15 cellular contexts compared by ENCODE assay signal in the genomic region with DNA sequence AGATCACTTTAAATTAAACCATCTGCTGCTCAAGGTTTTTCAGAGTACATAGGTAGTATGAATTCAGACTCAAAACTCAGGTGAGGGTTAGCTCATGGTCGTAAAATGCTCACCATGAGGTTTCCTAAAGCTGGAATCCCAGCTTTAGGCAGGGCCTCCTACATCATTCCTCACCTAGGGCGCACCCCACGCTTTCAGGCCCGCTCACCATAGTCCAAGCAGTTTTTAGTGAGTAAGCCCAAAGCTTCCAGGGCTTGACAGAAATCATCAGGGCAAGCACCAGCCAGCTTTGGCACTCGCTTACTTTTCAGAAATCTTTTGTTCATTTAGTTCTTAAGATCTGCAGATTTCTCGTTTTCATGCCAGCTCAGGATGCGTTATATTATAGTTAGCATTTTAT.
DNase-seq lines count a peak whose midpoint lies in the region; ATAC-seq and TF ChIP-seq lines count a peak whose summit lies in the region.
"Had no signal": no experiment of that assay in that cellular context is flagged by ENCODE, and none has a peak within 500 bp of the region (broad histone marks: within the 10 kb centered on the region; RNA-seq: fewer than 3 reads in every experiment).

No MANE protein-coding gene starts in this region.

- DNase-seq in esophagus squamous epithelium (lab: John Stamatoyannopoulos, UW), result no peak
- DNase-seq in nephron progenitor cell, result no peak
- no peak for DNase-seq in stimulated activated naive B cell treated with anti-CD40 and anti-IgM and Interleukin-4, amounts not matched to agents 10 μg/mL and 1 μg/mL and 100 μg/mL, for 72 hours
- DNase-seq in activated CD4-positive, alpha-beta T cell treated with anti-CD3 and anti-CD28 coated beads for 4 hours, result no peak
- no peak for DNase-seq in NCI-H187 treated with DMSO at 0.1 percent for 48 hours (lab: John Stamatoyannopoulos, UW)
- DNase-seq: C1 segment of cervical spinal cord; CD4-positive, alpha-beta T cell; DMS79; H7 had no signal

- 56 to 71% methylated on average over 7 of the region's 7 CpGs for WGBS in esophagus squamous epithelium, 2 donors

- peaks cover 0 to 26% (median 0%) of the 10 kb centered on the region in 3 donors for H3K36me3 ChIP-seq in esophagus squamous epithelium

- H3K36me3 Mint-ChIP-seq in nephron progenitor cell (ENCODE audit: low read depth), result peaks cover 28% of the 10 kb centered on the region
- peaks cover 15 to 17% of the 10 kb centered on the region in 2 donors for H3K36me3 Mint-ChIP-seq in stimulated activated naive B cell treated with anti-CD40 and anti-IgM and Interleukin-4, amounts not matched to agents 10 μg/mL and 1 μg/mL and 100 μg/mL, for 72 hours

- peak overlapping the region; percentile 59 for H3K27ac Mint-ChIP-seq in nephron progenitor cell
- H3K27ac Mint-ChIP-seq in stimulated activated naive B cell treated with anti-CD40 and anti-IgM and Interleukin-4, amounts not matched to agents 10 μg/mL and 1 μg/mL and 100 μg/mL, for 72 hours, result no peak overlapping the region
- H3K27ac Mint-ChIP-seq: B cell; CD4-positive, alpha-beta T cell; GM23338 had no signal

- TF ChIP-seq CTCF in VCaP (conservative IDR thresholded peaks at IDR 0.05) (no peak), esophagus squamous epithelium (IDR thresholded peaks at IDR 0.05) (no peak), nephron progenitor cell (IDR thresholded peaks at IDR 0.05) (no peak)

- peak overlapping the region; percentile 9; the same call in 1 of the 2 replicates for H3K27ac ChIP-seq in VCaP
- peak overlapping the region in 3 of 4 donors; percentile 17 to 63 (median 62) for H3K27ac ChIP-seq in esophagus squamous epithelium

- H3K4me3 ChIP-seq in esophagus squamous epithelium, result no peak overlapping the region
- H3K4me3 ChIP-seq: GM12878, GM23338 had no signal

- H3K27me3 Mint-ChIP-seq in nephron progenitor cell (ENCODE audit: low read depth, poor library complexity), result no peaks in the 10 kb centered on the region
- no peaks in the 10 kb centered on the region for H3K27me3 Mint-ChIP-seq in stimulated activated naive B cell treated with anti-CD40 and anti-IgM and Interleukin-4, amounts not matched to agents 10 μg/mL and 1 μg/mL and 100 μg/mL, for 72 hours
- H3K27me3 Mint-ChIP-seq: B cell; CD4-positive, alpha-beta T cell; IgD-negative memory B cell had no signal

- no peaks in the 10 kb centered on the region for H3K27me3 ChIP-seq in esophagus squamous epithelium

- H3K9me3 ChIP-seq in esophagus squamous epithelium, result no peaks in the 10 kb centered on the region

- intact Hi-C loops in esophagus squamous epithelium (cut with DNase I), result no loop called here

- no peak for TF ChIP-seq POLR2A in esophagus squamous epithelium (IDR thresholded peaks at IDR 0.05)

- no peak for ATAC-seq in HG02981 (IDR thresholded peaks at IDR 0.05; ENCODE audit: unreplicated experiment)
- ATAC-seq in stimulated activated naive B cell treated with anti-CD40 and anti-IgM and Interleukin-4, amounts not matched to agents 10 μg/mL and 1 μg/mL and 100 μg/mL, for 72 hours (replicated peaks), result no peak
- ATAC-seq: GM12878, GM23338 had no signal

- H3K4me3 Mint-ChIP-seq in nephron progenitor cell, result no peak overlapping the region
- no peak overlapping the region for H3K4me3 Mint-ChIP-seq in stimulated activated naive B cell treated with anti-CD40 and anti-IgM and Interleukin-4, amounts not matched to agents 10 μg/mL and 1 μg/mL and 100 μg/mL, for 72 hours
- H3K4me3 Mint-ChIP-seq: B cell; CD4-positive, alpha-beta T cell; GM23338; IgD-negative memory B cell had no signal

- peaks cover 5 to 38% (median 8%) of the 10 kb centered on the region in 3 donors for H3K4me1 ChIP-seq in esophagus squamous epithelium

- H3K9me3 Mint-ChIP-seq in nephron progenitor cell, result no peaks in the 10 kb centered on the region
- no peaks in the 10 kb centered on the region for H3K9me3 Mint-ChIP-seq in stimulated activated naive B cell treated with anti-CD40 and anti-IgM and Interleukin-4, amounts not matched to agents 10 μg/mL and 1 μg/mL and 100 μg/mL, for 72 hours
- H3K9me3 Mint-ChIP-seq: CD4-positive, alpha-beta T cell; GM23338; IgD-negative memory B cell had no signal

- H3K4me1 Mint-ChIP-seq in nephron progenitor cell, result no peaks in the 10 kb centered on the region
- H3K4me1 Mint-ChIP-seq in stimulated activated naive B cell treated with anti-CD40 and anti-IgM and Interleukin-4, amounts not matched to agents 10 μg/mL and 1 μg/mL and 100 μg/mL, for 72 hours, result peaks cover 0 to 1% of the 10 kb centered on the region in 2 donors
- H3K4me1 Mint-ChIP-seq: B cell, IgD-negative memory B cell had no signal
